Comparison of ENCODE assay signal across 8 cellular contexts in genomic region chr12:49018282-49019119, GRCh38.
DNase-seq lines count a peak whose midpoint lies in the region; ATAC-seq lines count a peak whose summit lies in the region.

Gene PRKAG1 (minus strand): TSS chr12:49018776. CDS start chr12:49018740, 36 bp downstream.

- peak; percentile 88 for ATAC-seq in HG03460 (IDR thresholded peaks at IDR 0.05; ENCODE audit: unreplicated experiment)

- H3K27me3 ChIP-seq in BLaER1 treated with 17β-estradiol and CSF1 and Interleukin-3, amounts not matched to agents 10 nM and 100 nM = no peaks in the 10 kb centered on the region
- no peaks in the 10 kb centered on the region for H3K27me3 ChIP-seq in layer of hippocampus (ENCODE audit: control insufficient read depth, insufficient read depth, low read length)

- no peaks in the 10 kb centered on the region for H3K9me3 ChIP-seq in BLaER1 treated with 17β-estradiol and CSF1 and Interleukin-3, amounts not matched to agents 10 nM and 100 nM (replicated peaks in 1 of 11)

- H3K36me3 ChIP-seq in BLaER1 treated with 17β-estradiol and CSF1 and Interleukin-3, amounts not matched to agents 10 nM and 100 nM = peaks cover 23 to 31% (median 28%) of the 10 kb centered on the region in 11 experiments

- peak within 1 kb of the TSS; percentile 90 to 97 (median 92) for H3K9ac ChIP-seq in BLaER1 treated with 17β-estradiol and CSF1 and Interleukin-3, amounts not matched to agents 10 nM and 100 nM

- DNase-seq in GM19240 (ENCODE audit: insufficient read length, low spot score) = peak; percentile 99
- DNase-seq in NCI-H524 treated with DMSO at 0.1 percent for 48 hours (lab: John Stamatoyannopoulos, UW) = peak; percentile 72
- DNase-seq in activated CD4-positive, alpha-beta T cell treated with anti-CD3 and anti-CD28 coated beads for 4 hours = peak; percentile 93 to 95
- DNase-seq in stimulated activated CD4-positive, alpha-beta T cell treated with anti-CD3 and anti-CD28 coated beads, Interleukin-1b, Interleukin-23, amount 100 ng/mL, for 4 hours (ENCODE audit: low read depth in 2 of 2) = peak; percentile 89 to 92

- H3K4me1 ChIP-seq in BLaER1 treated with 17β-estradiol and CSF1 and Interleukin-3, amounts not matched to agents 10 nM and 100 nM = peaks cover 25 to 47% (median 38%) of the 10 kb centered on the region in 10 experiments

- H3K27ac ChIP-seq in BLaER1 treated with 17β-estradiol and CSF1 and Interleukin-3, amounts not matched to agents 10 nM and 100 nM = peak within 1 kb of the TSS; percentile 89 to 99 (median 95)
- H3K27ac ChIP-seq in cingulate gyrus (ENCODE audit: low read depth, low read length) (peak within 1 kb of the TSS; percentile 93), layer of hippocampus (ENCODE audit: low read depth, low read length) (peak within 1 kb of the TSS; percentile 77)

- peak within 1 kb of the TSS; percentile 83 to 95 (median 90) for H3K4me2 ChIP-seq in BLaER1 treated with 17β-estradiol and CSF1 and Interleukin-3, amounts not matched to agents 10 nM and 100 nM

- H4K20me1 ChIP-seq in BLaER1 treated with 17β-estradiol and CSF1 and Interleukin-3, amounts not matched to agents 10 nM and 100 nM = peaks cover 0 to 26% (median 11%) of the 10 kb centered on the region in 11 experiments; a peak in 12 of 22 replicates

- peak within 1 kb of the TSS; percentile 71 to 85 (median 74) for H3K4me3 ChIP-seq in BLaER1 treated with 17β-estradiol and CSF1 and Interleukin-3, amounts not matched to agents 10 nM and 100 nM

Comparison
In these comparisons a context has a peak if more than half of its experiments do, and no peak if none do; other contexts are left out.
1. Peak in every context shown above with its lines: DNase-seq, ATAC-seq, H3K4me3 ChIP-seq and H3K27ac ChIP-seq.